Comparison of ENCODE assay signal across 9 cellular contexts in genomic region chr12:68237068-68237467, GRCh38. TPM values are rescaled to one million over a fixed set of nuclear protein-coding genes. Genes with fewer than 3 reads are reported as not detected.
DNase-seq lines count a peak whose midpoint lies in the region; ATAC-seq, FAIRE-seq and TF ChIP-seq lines count a peak whose summit lies in the region.
"Had no signal": no experiment of that assay in that cellular context is flagged by ENCODE, and none has a peak within 500 bp of the region (broad histone marks: within the 10 kb centered on the region; RNA-seq: fewer than 3 reads in every experiment).

No MANE protein-coding gene starts in this region.

- peaks cover 70% of the 10 kb centered on the region for H3K4me1 Mint-ChIP-seq in stimulated activated effector memory CD8-positive, alpha-beta T cell treated with anti-CD3 and anti-CD28 coated beads, Interleukin-12 subunit alpha, Interleukin-12 subunit beta, amount 100 ng/mL, for 72 hours

- no peak overlapping the region for H3K27ac ChIP-seq in OCI-LY7 (ENCODE audit: low read depth, low read length, poor library complexity, severe bottlenecking)
- no peak overlapping the region for H3K27ac ChIP-seq in endothelial cell of umbilical vein (ENCODE audit: insufficient read depth, low read depth, low read length)
- no peak overlapping the region for H3K27ac ChIP-seq in RWPE1

- H3K9ac ChIP-seq in endothelial cell of umbilical vein (replicated peaks; ENCODE audit: extremely low read depth, insufficient read depth, low read length) = no peak overlapping the region

- CTCF ChIA-PET in OCI-LY7 (lab: Charles Lee; ENCODE audit: unreplicated experiment) = no interaction called here
- CTCF ChIA-PET in endothelial cell of umbilical vein (lab: Charles Lee) = interaction anchor here (1.0 to 1.8 kb wide), 4 partner anchors 14 to 80 kb away, joined by 3 to 11 read pairs (median 4); no protein-coding TSS in a partner anchor
- CTCF ChIA-PET in RWPE1 (lab: Yijun Ruan, JAX) = no interaction called here

- no peaks in the 10 kb centered on the region for H3K79me2 ChIP-seq in OCI-LY7 (ENCODE audit: insufficient read depth, low read depth, low read length)
- H3K79me2 ChIP-seq in endothelial cell of umbilical vein (ENCODE audit: control insufficient read depth, insufficient read depth, low read length) = no peaks in the 10 kb centered on the region

- BruUV-seq in OCI-LY7 (replicated peaks; lab: Mats Ljungman, UMichigan) (no TSS peak), endothelial cell of umbilical vein (replicated peaks; lab: Mats Ljungman, UMichigan) (no TSS peak)

- H3K4me1 ChIP-seq in OCI-LY7 (ENCODE audit: insufficient read depth, low read length, poor library complexity, severe bottlenecking) (peaks cover 30% of the 10 kb centered on the region), endothelial cell of umbilical vein (ENCODE audit: control insufficient read depth, extremely low read depth, insufficient read depth, low read length) (peaks cover 4% of the 10 kb centered on the region)

- POLR2A ChIA-PET in OCI-LY7 (lab: Charles Lee) (interaction anchor here (1.0 to 1.3 kb wide), 2 partner anchors 95 to 174 kb away, joined by 3 read pairs; partner anchors contain the start of gene MDM1), endothelial cell of umbilical vein (lab: Charles Lee) (no interaction called here), RWPE1 (lab: Yijun Ruan, JAX; ENCODE audit: low non-redundant PET) (no interaction called here)

- peaks cover 1 to 3% of the 10 kb centered on the region in 2 experiments for H3K27me3 ChIP-seq in endothelial cell of umbilical vein (ENCODE audit: control insufficient read depth in 2 of 2, insufficient read depth in 2 of 2, low read length in 2 of 2)

- H2AFZ ChIP-seq in OCI-LY7 (ENCODE audit: low read length) (peak overlapping the region; percentile 87), endothelial cell of umbilical vein (ENCODE audit: low read depth, low read length) (peak overlapping the region; percentile 61)

- FAIRE-seq in endothelial cell of umbilical vein (lab: Jason Lieb, UNC) = no peak

- ATAC-seq in stimulated activated effector memory CD8-positive, alpha-beta T cell treated with anti-CD3 and anti-CD28 coated beads, Interleukin-12 subunit alpha, Interleukin-12 subunit beta, amount 100 ng/mL, for 72 hours = no peak

- TF ChIP-seq CTCF in OCI-LY7 (conservative IDR thresholded peaks at IDR 0.05; ENCODE audit: low read length) (peak; percentile 48; the same call in 1 of the 2 replicates), endothelial cell of umbilical vein (IDR thresholded peaks at IDR 0.05; ENCODE audit: extremely low read depth in 1 of 2, insufficient read depth in 1 of 2, low read depth in 1 of 2, low read length in 2 of 2) (no peak), RWPE1 (conservative IDR thresholded peaks at IDR 0.05; ENCODE audit: low read depth) (no peak)

- DNase-seq in SIG-M5 treated with dmso at 0.1 percent for 504 hours (lab: John Stamatoyannopoulos, UW; ENCODE audit: unreplicated experiment) (peak; percentile 47), SIG-M5 (lab: John Stamatoyannopoulos, UW) (no peak), OCI-LY7 (ENCODE audit: low spot score) (no peak), endothelial cell of umbilical vein (ENCODE audit: low read depth, low spot score) (no peak), occipital lobe (lab: John Stamatoyannopoulos, UW) (no peak), H4 (ENCODE audit: low spot score) (no peak), RWPE1 (ENCODE audit: low spot score) (no peak)
- DNase-seq in stimulated activated effector memory CD8-positive, alpha-beta T cell treated with anti-CD3 and anti-CD28 coated beads, Interleukin-12 subunit alpha, Interleukin-12 subunit beta, amount 100 ng/mL, for 72 hours (ENCODE audit: low spot score in 2 of 2) = peak in 1 of 2 donors; percentile 42

- H3K9me3 ChIP-seq in OCI-LY7 (ENCODE audit: low read length) (no peaks in the 10 kb centered on the region), endothelial cell of umbilical vein (replicated peaks; ENCODE audit: control insufficient read depth, insufficient read depth, low read length) (no peaks in the 10 kb centered on the region)

- peak overlapping the region; percentile 85 for H3K27ac Mint-ChIP-seq in stimulated activated effector memory CD8-positive, alpha-beta T cell treated with anti-CD3 and anti-CD28 coated beads, Interleukin-12 subunit alpha, Interleukin-12 subunit beta, amount 100 ng/mL, for 72 hours

- dilution Hi-C loops in endothelial cell of umbilical vein (cut with MboI; ENCODE audit: extremely low pct_ligation_motif_present, low sequenced_read_pairs) = no loop called here

- H3K9me1 ChIP-seq in endothelial cell of umbilical vein (replicated peaks; ENCODE audit: control insufficient read depth, extremely low read depth, insufficient read depth, low read length) = no peaks in the 10 kb centered on the region

- H3K9me2 ChIP-seq in OCI-LY7 (ENCODE audit: insufficient read depth, low read length) = no peaks in the 10 kb centered on the region

- H3K4me3 Mint-ChIP-seq in stimulated activated effector memory CD8-positive, alpha-beta T cell treated with anti-CD3 and anti-CD28 coated beads, Interleukin-12 subunit alpha, Interleukin-12 subunit beta, amount 100 ng/mL, for 72 hours = peak overlapping the region; percentile 71
- H3K4me3 Mint-ChIP-seq: neural crest cell had no signal

- TF ChIP-seq POLR2A in endothelial cell of umbilical vein (IDR thresholded peaks at IDR 0.05; ENCODE audit: low read depth, low read length) = no peak

- intact Hi-C loops in OCI-LY7 (cut with micrococcal nuclease; ENCODE audit: unreplicated experiment) = no loop called here
- intact Hi-C loops in endothelial cell of umbilical vein (cut with micrococcal nuclease) = no loop called here

- H3K36me3 ChIP-seq in OCI-LY7 (ENCODE audit: insufficient read depth, low read length) = no peaks in the 10 kb centered on the region
- H3K36me3 ChIP-seq in endothelial cell of umbilical vein (ENCODE audit: control insufficient read depth in 2 of 2, extremely low read depth in 1 of 2, insufficient read depth in 2 of 2, low read length in 2 of 2) = no peaks in the 10 kb centered on the region

- H3K9me3 Mint-ChIP-seq in stimulated activated effector memory CD8-positive, alpha-beta T cell treated with anti-CD3 and anti-CD28 coated beads, Interleukin-12 subunit alpha, Interleukin-12 subunit beta, amount 100 ng/mL, for 72 hours = peaks cover 2% of the 10 kb centered on the region

- peak overlapping the region; percentile 57 for H3K4me3 ChIP-seq in OCI-LY7 (ENCODE audit: low read depth, low read length, poor library complexity, severe bottlenecking)
- H3K4me3 ChIP-seq in endothelial cell of umbilical vein (replicated peaks in 1 of 3; ENCODE audit: insufficient read depth in 1 of 3, low read depth in 1 of 3, low read length in 3 of 3) = no peak overlapping the region

- H3K36me3 Mint-ChIP-seq in stimulated activated effector memory CD8-positive, alpha-beta T cell treated with anti-CD3 and anti-CD28 coated beads, Interleukin-12 subunit alpha, Interleukin-12 subunit beta, amount 100 ng/mL, for 72 hours = no peaks in the 10 kb centered on the region

- H4K20me1 ChIP-seq in OCI-LY7 (ENCODE audit: insufficient read depth, low read length) (no peaks in the 10 kb centered on the region), endothelial cell of umbilical vein (replicated peaks; ENCODE audit: control insufficient read depth, extremely low read depth, insufficient read depth, low read length) (no peaks in the 10 kb centered on the region)

- H3K4me2 ChIP-seq in OCI-LY7 (ENCODE audit: low read length) (peak overlapping the region; percentile 74), endothelial cell of umbilical vein (ENCODE audit: insufficient read depth, low read length) (no peak overlapping the region)

TF ChIP-seq in endothelial cell of umbilical vein, 7 proteins besides CTCF, POLR2A, EP300 and RAD21:
- no peak for TF ChIP-seq POLR2AphosphoS5 (IDR thresholded peaks at IDR 0.05; ENCODE audit: insufficient read depth, low read depth, low read length)
- no peak for TF ChIP-seq GATA2 (IDR thresholded peaks at IDR 0.05; ENCODE audit: insufficient read depth, insufficient read length, low read depth, low read length)
- TF ChIP-seq FOS (IDR thresholded peaks at IDR 0.05; ENCODE audit: borderline replicate concordance, insufficient read depth, low read length) = no peak
- no peak for TF ChIP-seq MYC (IDR thresholded peaks at IDR 0.05; ENCODE audit: low read depth, low read length)
- TF ChIP-seq JUN (IDR thresholded peaks at IDR 0.05; ENCODE audit: borderline replicate concordance, insufficient read depth, insufficient read length, low read depth) = no peak
- TF ChIP-seq MAX (IDR thresholded peaks at IDR 0.05; ENCODE audit: insufficient read depth, insufficient read length) = no peak
- no peak for TF ChIP-seq EZH2 (IDR thresholded peaks at IDR 0.05; ENCODE audit: borderline replicate concordance, low read depth, low read length, severe bottlenecking)

RNA-seq across cellular contexts. Expression of gene IL26, which starts 11.5 kb away (rescaled TPM):
- not detected in 2 replicates for total RNA-seq in OCI-LY7 (2014; rRNA removed; shearing (Covaris generic))
- not detected in 2 replicates for total RNA-seq in OCI-LY7 (2022)
- total RNA-seq in endothelial cell of umbilical vein = not detected in 2 replicates
- not detected in 2 replicates for polyA plus RNA-seq in endothelial cell of umbilical vein
- polyA plus RNA-seq in endothelial cell of umbilical vein (2011; cell fraction: cytosol; rRNA removed) = not detected in 2 replicates
- polyA plus RNA-seq in endothelial cell of umbilical vein (2011; cell fraction: nucleus; rRNA removed) = not detected in 2 replicates
- polyA plus RNA-seq in endothelial cell of umbilical vein (2012) = not detected in 2 replicates
- not detected in 2 replicates for polyA minus RNA-seq in endothelial cell of umbilical vein
- polyA minus RNA-seq in endothelial cell of umbilical vein (2011; cell fraction: cytosol; rRNA and poly(A)+ RNA removed) = not detected
- not detected in 2 replicates for polyA minus RNA-seq in endothelial cell of umbilical vein (2011; cell fraction: nucleus; rRNA and poly(A)+ RNA removed)
- not detected for total RNA-seq in occipital lobe
- total RNA-seq in H4 (2014; rRNA removed; shearing (Covaris generic)) = not detected in 2 replicates
- total RNA-seq: neural crest cell had no signal

RNA-seq across cellular contexts. Expression of gene IL22, which starts 16.3 kb away (rescaled TPM):
- total RNA-seq in OCI-LY7 (2014; rRNA removed; shearing (Covaris generic)) = not detected in 2 replicates
- not detected in 2 replicates for total RNA-seq in OCI-LY7 (2022)
- total RNA-seq in endothelial cell of umbilical vein = not detected in 2 replicates
- not detected in 2 replicates for polyA plus RNA-seq in endothelial cell of umbilical vein
- polyA plus RNA-seq in endothelial cell of umbilical vein (2011; cell fraction: cytosol; rRNA removed) = not detected in 2 replicates
- polyA plus RNA-seq in endothelial cell of umbilical vein (2011; cell fraction: nucleus; rRNA removed) = not detected in 2 replicates
- not detected in 2 replicates for polyA plus RNA-seq in endothelial cell of umbilical vein (2012)
- not detected in 2 replicates for polyA minus RNA-seq in endothelial cell of umbilical vein
- polyA minus RNA-seq in endothelial cell of umbilical vein (2011; cell fraction: cytosol; rRNA and poly(A)+ RNA removed) = not detected
- not detected in 2 replicates for polyA minus RNA-seq in endothelial cell of umbilical vein (2011; cell fraction: nucleus; rRNA and poly(A)+ RNA removed)
- not detected for total RNA-seq in occipital lobe
- total RNA-seq in H4 (2014; rRNA removed; shearing (Covaris generic)) = not detected in 2 replicates
- total RNA-seq: neural crest cell had no signal
